Comparison of ENCODE assay signal across 25 cellular contexts in genomic region chr16:1356061-1356900, GRCh38.
"Had no signal": no experiment of that assay in that cellular context is flagged by ENCODE, and none has a peak within 500 bp of the region (broad histone marks: within the 10 kb centered on the region; RNA-seq: fewer than 3 reads in every experiment).

No MANE protein-coding gene starts in this region.

- H2AFZ ChIP-seq: neural progenitor cell had no signal

- DNase-seq: activated CD4-positive, alpha-beta T cell treated with anti-CD3 and anti-CD28 coated beads, Interleukin-2, amount 10 ng/mL, durations not matched to agents 7 days and 5 days; activated CD4-positive, CD25-positive, alpha-beta regulatory T cell treated with anti-CD3 and anti-CD28 coated beads, Interleukin-2, amount 50 U/mL, for 72 hours; activated CD8-positive, alpha-beta memory T cell treated with anti-CD3 and anti-CD28 coated beads, Interleukin-2, amount 10 ng/mL, durations not matched to agents 7 days and 5 days; activated CD8-positive, alpha-beta T cell treated with anti-CD3 and anti-CD28 coated beads for 36 hours; activated effector memory CD4-positive, alpha-beta T cell treated with anti-CD3 and anti-CD28 coated beads, Interleukin-2, amount 50 U/mL, for 16 hours; activated T-cell treated with anti-CD3 and anti-CD28 coated beads for 4 hours; amniotic stem cell; colonic mucosa; head of caudate nucleus; hypothalamus; left ventricle myocardium inferior; naive thymus-derived CD8-positive, alpha-beta T cell; retina; spleen; stimulated activated CD4-positive, alpha-beta T cell treated with anti-CD3 and anti-CD28 coated beads, Interleukin-4, amount 100 ng/mL, for 1 hour; stomach; transverse colon; uterus; WERI-Rb-1 had no signal

- H3K36me3 ChIP-seq: colonic mucosa, neural progenitor cell, uterus, WERI-Rb-1 had no signal

- H3K36me3 Mint-ChIP-seq: activated CD8-positive, alpha-beta memory T cell treated with anti-CD3 and anti-CD28 coated beads, Interleukin-2, amount 10 ng/mL, durations not matched to agents 7 days and 5 days; activated naive CD4-positive, alpha-beta T cell treated with anti-CD3 and anti-CD28 coated beads, Interleukin-2, amount 50 U/mL, for 24 hours; mesothelial cell of epicardium had no signal

- FAIRE-seq: bronchial epithelial cell had no signal

- H3K4me2 ChIP-seq: neural progenitor cell had no signal

- H3K27ac ChIP-seq: colonic mucosa, epithelial cell of prostate, gastroesophageal sphincter, left ventricle myocardium inferior, neural progenitor cell, stomach, transverse colon, uterus, WERI-Rb-1 had no signal

- H3K27me3 ChIP-seq: colonic mucosa, gastroesophageal sphincter, neural progenitor cell, spleen, stomach, transverse colon, uterus had no signal

- H3K4me3 ChIP-seq: colonic mucosa, gastroesophageal sphincter, left ventricle myocardium inferior, neural progenitor cell, spleen, stomach, transverse colon, uterus had no signal

- H3K4me1 ChIP-seq: neural progenitor cell had no signal

- ATAC-seq: activated CD8-positive, alpha-beta memory T cell treated with anti-CD3 and anti-CD28 coated beads, Interleukin-2, amount 10 ng/mL, durations not matched to agents 7 days and 5 days; activated CD8-positive, alpha-beta T cell treated with anti-CD3 and anti-CD28 coated beads for 36 hours; gastroesophageal sphincter; naive thymus-derived CD8-positive, alpha-beta T cell had no signal

- H3K9me3 Mint-ChIP-seq: activated CD4-positive, alpha-beta T cell treated with anti-CD3 and anti-CD28 coated beads, Interleukin-2, amount 10 ng/mL, durations not matched to agents 7 days and 5 days; activated CD8-positive, alpha-beta T cell treated with anti-CD3 and anti-CD28 coated beads for 36 hours; activated naive CD4-positive, alpha-beta T cell treated with anti-CD3 and anti-CD28 coated beads, Interleukin-2, amount 50 U/mL, for 24 hours; mesothelial cell of epicardium had no signal

- H3K9me3 ChIP-seq: colonic mucosa, gastroesophageal sphincter, left ventricle myocardium inferior, spleen, stomach, transverse colon, uterus had no signal

- H3K9ac ChIP-seq: neural progenitor cell had no signal

- H3K27ac Mint-ChIP-seq: activated CD4-positive, alpha-beta T cell treated with anti-CD3 and anti-CD28 coated beads, Interleukin-2, amount 10 ng/mL, durations not matched to agents 7 days and 5 days; activated CD8-positive, alpha-beta memory T cell treated with anti-CD3 and anti-CD28 coated beads, Interleukin-2, amount 10 ng/mL, durations not matched to agents 7 days and 5 days; activated CD8-positive, alpha-beta T cell treated with anti-CD3 and anti-CD28 coated beads for 36 hours; mesothelial cell of epicardium had no signal

- H3K4me3 Mint-ChIP-seq: activated CD4-positive, alpha-beta T cell treated with anti-CD3 and anti-CD28 coated beads, Interleukin-2, amount 10 ng/mL, durations not matched to agents 7 days and 5 days; activated CD8-positive, alpha-beta memory T cell treated with anti-CD3 and anti-CD28 coated beads, Interleukin-2, amount 10 ng/mL, durations not matched to agents 7 days and 5 days; activated CD8-positive, alpha-beta T cell treated with anti-CD3 and anti-CD28 coated beads for 36 hours; activated naive CD4-positive, alpha-beta T cell treated with anti-CD3 and anti-CD28 coated beads, Interleukin-2, amount 50 U/mL, for 24 hours; mesothelial cell of epicardium; neural progenitor cell had no signal

- H3K27me3 Mint-ChIP-seq: activated CD4-positive, alpha-beta T cell treated with anti-CD3 and anti-CD28 coated beads, Interleukin-2, amount 10 ng/mL, durations not matched to agents 7 days and 5 days; activated CD8-positive, alpha-beta memory T cell treated with anti-CD3 and anti-CD28 coated beads, Interleukin-2, amount 10 ng/mL, durations not matched to agents 7 days and 5 days; activated CD8-positive, alpha-beta T cell treated with anti-CD3 and anti-CD28 coated beads for 36 hours; activated naive CD4-positive, alpha-beta T cell treated with anti-CD3 and anti-CD28 coated beads, Interleukin-2, amount 50 U/mL, for 24 hours; naive thymus-derived CD8-positive, alpha-beta T cell had no signal
